Comparison of ENCODE assay signal across 18 cellular contexts in genomic region chr9:120883608-120883996, GRCh38. TPM values are rescaled to one million over a fixed set of nuclear protein-coding genes. Genes with fewer than 3 reads are reported as not detected.
DNase-seq lines count a peak whose midpoint lies in the region; ATAC-seq and TF ChIP-seq lines count a peak whose summit lies in the region.
"Had no signal": no experiment of that assay in that cellular context is flagged by ENCODE, and none has a peak within 500 bp of the region (broad histone marks: within the 10 kb centered on the region; RNA-seq: fewer than 3 reads in every experiment).

No MANE protein-coding gene starts in this region.

- peaks cover 0 to 2% of the 10 kb centered on the region in 2 donors for H3K36me3 Mint-ChIP-seq in activated T-cell treated with anti-CD3 and anti-CD28 coated beads, Interleukin-2, amount 50 U/mL, for 72 hours (ENCODE audit: insufficient read depth in 2 of 2)
- H3K36me3 Mint-ChIP-seq in CD8-positive, alpha-beta T cell = no peaks in the 10 kb centered on the region
- H3K36me3 Mint-ChIP-seq in T-cell = no peaks in the 10 kb centered on the region
- H3K36me3 Mint-ChIP-seq in naive thymus-derived CD4-positive, alpha-beta T cell = peaks cover 0 to 37% (median 0%) of the 10 kb centered on the region in 5 donors

- no peaks in the 10 kb centered on the region for H3K27me3 Mint-ChIP-seq in activated T-cell treated with anti-CD3 and anti-CD28 coated beads, Interleukin-2, amount 50 U/mL, for 72 hours (ENCODE audit: low read depth)
- H3K27me3 Mint-ChIP-seq in CD8-positive, alpha-beta T cell (ENCODE audit: low read depth) = no peaks in the 10 kb centered on the region
- H3K27me3 Mint-ChIP-seq in T-cell = no peaks in the 10 kb centered on the region
- H3K27me3 Mint-ChIP-seq in naive thymus-derived CD4-positive, alpha-beta T cell = no peaks in the 10 kb centered on the region

- WGBS in spleen, 5 donors = 84 to 88% (median 86%) methylated on average over 3 of the region's 3 CpGs

- H3K4me1 ChIP-seq in CD8-positive, alpha-beta T cell (ENCODE audit: insufficient read depth, low read length) = peaks cover 60% of the 10 kb centered on the region
- peaks cover 39 to 65% of the 10 kb centered on the region in 2 donors for H3K4me1 ChIP-seq in naive thymus-derived CD4-positive, alpha-beta T cell (ENCODE audit: control insufficient read depth in 2 of 2, insufficient read depth in 2 of 2, low read length in 2 of 2)
- peaks cover 0 to 38% (median 8%) of the 10 kb centered on the region in 6 donors for H3K4me1 ChIP-seq in spleen

- ATAC-seq in activated T-cell treated with anti-CD3 and anti-CD28 coated beads, Interleukin-2, amount 50 U/mL, for 72 hours (replicated peaks in 1 of 2) = no peak
- no peak for ATAC-seq in CD8-positive, alpha-beta T cell
- ATAC-seq in T-cell (replicated peaks in 1 of 4) (no peak), HG02678 (IDR thresholded peaks at IDR 0.05; ENCODE audit: unreplicated experiment) (no peak)
- ATAC-seq in naive thymus-derived CD4-positive, alpha-beta T cell = no peak
- ATAC-seq: GM12878 had no signal

- no peaks in the 10 kb centered on the region for H3K9me3 ChIP-seq in CD8-positive, alpha-beta T cell (ENCODE audit: low read length)
- H3K9me3 ChIP-seq in naive thymus-derived CD4-positive, alpha-beta T cell (ENCODE audit: control insufficient read depth in 2 of 3, low read length in 3 of 3) = no peaks in the 10 kb centered on the region
- H3K9me3 ChIP-seq in spleen = no peaks in the 10 kb centered on the region
- H3K9me3 ChIP-seq: Peyer's patch, SK-N-SH had no signal

- H3K4me3 ChIP-seq in CD8-positive, alpha-beta T cell (ENCODE audit: low read depth, low read length) = no peak overlapping the region
- H3K4me3 ChIP-seq in naive thymus-derived CD4-positive, alpha-beta T cell (ENCODE audit: low read length) = no peak overlapping the region
- no peak overlapping the region for H3K4me3 ChIP-seq in spleen
- H3K4me3 ChIP-seq: GM12878, GM23248, Peyer's patch had no signal

- H3K27ac ChIP-seq in CD8-positive, alpha-beta T cell (ENCODE audit: low read depth, low read length) = no peak overlapping the region
- H3K27ac ChIP-seq in naive thymus-derived CD4-positive, alpha-beta T cell (ENCODE audit: low read depth, low read length) = no peak overlapping the region
- H3K27ac ChIP-seq in spleen = no peak overlapping the region
- H3K27ac ChIP-seq: GM23248, Peyer's patch had no signal

- no peaks in the 10 kb centered on the region for H3K36me3 ChIP-seq in CD8-positive, alpha-beta T cell (ENCODE audit: insufficient read depth, low read length)
- no peaks in the 10 kb centered on the region for H3K36me3 ChIP-seq in naive thymus-derived CD4-positive, alpha-beta T cell (ENCODE audit: control insufficient read depth in 2 of 3, insufficient read depth in 3 of 3, low read length in 3 of 3)
- H3K36me3 ChIP-seq in spleen = no peaks in the 10 kb centered on the region
- H3K36me3 ChIP-seq: Peyer's patch had no signal

- peak overlapping the region; percentile 54 for H3K27ac Mint-ChIP-seq in activated T-cell treated with anti-CD3 and anti-CD28 coated beads, Interleukin-2, amount 50 U/mL, for 72 hours
- peak overlapping the region; percentile 64 for H3K27ac Mint-ChIP-seq in CD8-positive, alpha-beta T cell
- H3K27ac Mint-ChIP-seq in T-cell = peak overlapping the region; percentile 44 to 88
- peak overlapping the region in 8 of 9 donors; percentile 5 to 87 (median 50) for H3K27ac Mint-ChIP-seq in naive thymus-derived CD4-positive, alpha-beta T cell

- no peak for TF ChIP-seq CTCF in CD8-positive, alpha-beta T cell (IDR thresholded peaks at IDR 0.05)
- TF ChIP-seq CTCF in spleen (IDR thresholded peaks at IDR 0.05 in 8 of 11, conservative IDR thresholded peaks at IDR 0.05 in 3 of 11) = no peak

- peaks cover 81% of the 10 kb centered on the region for H3K4me1 Mint-ChIP-seq in activated T-cell treated with anti-CD3 and anti-CD28 coated beads, Interleukin-2, amount 50 U/mL, for 72 hours (ENCODE audit: low read depth)
- H3K4me1 Mint-ChIP-seq in CD8-positive, alpha-beta T cell (ENCODE audit: low read depth) = peaks cover 58% of the 10 kb centered on the region
- peaks cover 77 to 79% (median 77%) of the 10 kb centered on the region in 3 donors for H3K4me1 Mint-ChIP-seq in T-cell
- H3K4me1 Mint-ChIP-seq in naive thymus-derived CD4-positive, alpha-beta T cell = peaks cover 33 to 80% (median 71%) of the 10 kb centered on the region in 7 donors

- no peak for DNase-seq in activated T-cell treated with anti-CD3 and anti-CD28 coated beads, Interleukin-2, amount 50 U/mL, for 72 hours
- DNase-seq in activated T-cell treated with anti-CD3 and anti-CD28 coated beads, Interleukin-2, amount 50 U/mL, for 48 hours = no peak
- DNase-seq in CD8-positive, alpha-beta T cell = no peak
- DNase-seq in T-cell = no peak
- DNase-seq in naive thymus-derived CD4-positive, alpha-beta T cell = no peak
- DNase-seq in spleen = no peak
- DNase-seq: DND-41, GM23248, HCEC 1CT, KBM-7, NCI-H1436 treated with DMSO at 0.1 percent for 48 hours, NCI-H2029 treated with DMSO at 0.1 percent for 48 hours, NCI-H748 treated with DMSO at 0.1 percent for 48 hours, Peyer's patch, SHP77, SK-N-SH had no signal

- POLR2A ChIA-PET in CD8-positive, alpha-beta T cell (lab: Charles Lee) = interaction anchor here (0.7 to 38.7 kb wide), 8 partner anchors 9 to 237 kb away, joined by 3 to 1009 read pairs (median 4); partner anchors contain the start of gene TRAF1
- POLR2A ChIA-PET in T-cell (lab: Charles Lee) = interaction anchor here (0.6 to 0.8 kb wide), 6 partner anchors 12 to 95 kb away, joined by 3 to 11 read pairs (median 6); no protein-coding TSS in a partner anchor
- POLR2A ChIA-PET in naive thymus-derived CD4-positive, alpha-beta T cell (lab: Charles Lee) = interaction anchor here (0.6 to 43.4 kb wide), 6 partner anchors 9 to 37 kb away, joined by 4 to 2417 read pairs (median 16); partner anchors contain the start of genes PHF19 and TRAF1

- H3K4me3 Mint-ChIP-seq in activated T-cell treated with anti-CD3 and anti-CD28 coated beads, Interleukin-2, amount 50 U/mL, for 72 hours = no peak overlapping the region
- H3K4me3 Mint-ChIP-seq in CD8-positive, alpha-beta T cell = no peak overlapping the region
- H3K4me3 Mint-ChIP-seq in T-cell = peak overlapping the region in 1 of 3 donors; percentile 50
- H3K4me3 Mint-ChIP-seq in naive thymus-derived CD4-positive, alpha-beta T cell = peak overlapping the region in 6 of 10 donors; percentile 17 to 75 (median 55)

- CTCF ChIA-PET in CD8-positive, alpha-beta T cell (lab: Charles Lee) = interaction anchor here (1.2 to 4.6 kb wide), 9 partner anchors 13 to 98 kb away, joined by 3 to 15 read pairs (median 7); partner anchors contain the start of gene TRAF1
- CTCF ChIA-PET in T-cell (lab: Charles Lee) = interaction anchor here (0.6 to 1.2 kb wide), 8 partner anchors 9 to 275 kb away, joined by 3 to 6 read pairs (median 3); no protein-coding TSS in a partner anchor
- CTCF ChIA-PET in naive thymus-derived CD4-positive, alpha-beta T cell (lab: Charles Lee) = interaction anchor here (0.6 to 1.7 kb wide), 8 partner anchors 9 to 134 kb away, joined by 3 to 6 read pairs (median 4); no protein-coding TSS in a partner anchor

- intact Hi-C loops in CD8-positive, alpha-beta T cell (cut with DNase I, micrococcal nuclease) = no loop called here
- intact Hi-C loops in naive thymus-derived CD4-positive, alpha-beta T cell (cut with micrococcal nuclease) = loop anchor here in 1 of 2 donors (1.0 kb wide), 1 partner anchor 9 kb away; no protein-coding TSS in a partner anchor
- intact Hi-C loops in spleen (cut with DNase I; ENCODE audit: low total_unique reads) = no loop called here

- H3K9me3 Mint-ChIP-seq in activated T-cell treated with anti-CD3 and anti-CD28 coated beads, Interleukin-2, amount 50 U/mL, for 72 hours = no peaks in the 10 kb centered on the region
- H3K9me3 Mint-ChIP-seq in CD8-positive, alpha-beta T cell = no peaks in the 10 kb centered on the region
- no peaks in the 10 kb centered on the region for H3K9me3 Mint-ChIP-seq in T-cell
- H3K9me3 Mint-ChIP-seq in naive thymus-derived CD4-positive, alpha-beta T cell = no peaks in the 10 kb centered on the region

- TF ChIP-seq POLR2A in spleen (IDR thresholded peaks at IDR 0.05) = no peak

- no peaks in the 10 kb centered on the region for H3K27me3 ChIP-seq in CD8-positive, alpha-beta T cell (ENCODE audit: insufficient read depth, low read length)
- H3K27me3 ChIP-seq in naive thymus-derived CD4-positive, alpha-beta T cell (ENCODE audit: control insufficient read depth in 2 of 2, insufficient read depth in 2 of 2, low read length in 2 of 2) = no peaks in the 10 kb centered on the region
- H3K27me3 ChIP-seq in spleen (replicated peaks in 1 of 7) = no peaks in the 10 kb centered on the region
- H3K27me3 ChIP-seq: Peyer's patch had no signal

RNA-seq across cellular contexts. Expression of gene PHF19, which starts 6.6 kb away (rescaled TPM):
- total RNA-seq in activated T-cell treated with anti-CD3 and anti-CD28 coated beads, Interleukin-2, amount 50 U/mL, for 72 hours = 100 to 1,000 TPM; 166 to 222 TPM
- total RNA-seq in CD8-positive, alpha-beta T cell = 10 to 100 TPM; 47.3 to 48.5 TPM
- total RNA-seq in T-cell = 100 to 1,000 TPM in 4 of 5 donors, 10 to 100 TPM in 1; 92.8 to 184 (median 166) TPM
- 100 to 1,000 TPM in 3 of 5 experiments, 10 to 100 TPM in 2; 65.9 to 271 (median 197) TPM for total RNA-seq in naive thymus-derived CD4-positive, alpha-beta T cell
- 10 to 100 TPM; 13.1 to 16.5 TPM for polyA plus RNA-seq in naive thymus-derived CD4-positive, alpha-beta T cell
- 10 to 100 TPM; 33.4 to 53.0 (median 40.5) TPM for total RNA-seq in spleen
- 10 to 100 TPM; 12.6 to 29.4 (median 27.7) TPM for polyA plus RNA-seq in spleen

RNA-seq across cellular contexts. Expression of gene PSMD5, which starts 40.9 kb away (rescaled TPM):
- total RNA-seq in activated T-cell treated with anti-CD3 and anti-CD28 coated beads, Interleukin-2, amount 50 U/mL, for 72 hours = 10 to 100 TPM; 48.6 to 59.0 TPM
- total RNA-seq in CD8-positive, alpha-beta T cell = 10 to 100 TPM; 38.5 to 58.2 TPM
- total RNA-seq in T-cell (10 to 100 TPM; 27.5 to 55.2 (median 47.7) TPM), spleen (10 to 100 TPM; 26.1 to 41.4 (median 34.8) TPM)
- total RNA-seq in naive thymus-derived CD4-positive, alpha-beta T cell = 10 to 100 TPM; 33.5 to 63.9 (median 44.0) TPM
- polyA plus RNA-seq in naive thymus-derived CD4-positive, alpha-beta T cell = 10 to 100 TPM; 22.3 to 29.2 TPM
- 10 to 100 TPM in 2 of 3 donors, 1 to 10 TPM in 1; 8.9 to 14.0 (median 11.3) TPM for polyA plus RNA-seq in spleen

RNA-seq across cellular contexts. Expression of gene TRAF1, which starts 43.0 kb away (rescaled TPM):
- total RNA-seq in activated T-cell treated with anti-CD3 and anti-CD28 coated beads, Interleukin-2, amount 50 U/mL, for 72 hours = 100 to 1,000 TPM in 1 of 2 donors, 10 to 100 TPM in 1; 91.6 to 101 TPM
- total RNA-seq in CD8-positive, alpha-beta T cell = 10 to 100 TPM; 61.2 to 61.7 TPM
- total RNA-seq in T-cell (100 to 1,000 TPM in 3 of 5 donors, 10 to 100 TPM in 2; 67.6 to 170 (median 157) TPM), spleen (10 to 100 TPM; 11.9 to 29.2 (median 22.4) TPM)
- 100 to 1,000 TPM in 2 of 5 experiments, 10 to 100 TPM in 3; 58.7 to 131 (median 98.2) TPM for total RNA-seq in naive thymus-derived CD4-positive, alpha-beta T cell
- polyA plus RNA-seq in naive thymus-derived CD4-positive, alpha-beta T cell = 1 to 10 TPM; 3.7 to 6.6 TPM
- polyA plus RNA-seq in spleen = 10 to 100 TPM in 2 of 3 donors, 1 to 10 TPM in 1; 8.6 to 13.0 (median 10.2) TPM

Comparison
In these comparisons a context has a peak if more than half of its experiments do, and no peak if none do; other contexts are left out.
1. H3K4me3 Mint-ChIP-seq: peak in naive thymus-derived CD4-positive, alpha-beta T cell (6 of 10); none in activated T-cell treated with anti-CD3 and anti-CD28 coated beads, Interleukin-2, amount 50 U/mL, for 72 hours (0 of 2) and CD8-positive, alpha-beta T cell (single experiment).
2. Peak in every context shown above with its lines, with median percentiles within 50 percentile points of each other: H3K27ac Mint-ChIP-seq.